In the genomic region with DNA sequence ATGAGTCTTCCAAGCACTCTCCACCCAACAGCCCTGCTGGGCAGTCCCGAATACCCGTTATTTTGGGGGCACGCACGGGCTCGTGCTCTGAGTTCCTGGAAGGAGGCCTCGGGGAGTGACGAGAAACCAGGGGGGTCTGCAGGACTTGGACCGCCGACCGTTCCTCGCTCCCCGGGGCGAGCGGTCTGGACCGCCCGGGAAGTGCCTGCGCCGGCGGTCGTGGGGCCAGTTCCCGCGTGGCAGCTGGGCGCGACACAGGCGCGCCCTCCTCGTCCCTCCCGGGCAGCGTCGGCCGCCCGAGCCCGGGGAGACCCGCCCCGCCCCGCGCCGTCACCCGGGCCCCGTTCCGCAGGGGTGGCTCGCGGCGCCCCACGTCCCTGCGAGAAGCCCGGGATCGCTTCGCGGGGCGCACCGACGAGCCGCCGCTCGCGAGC, we compare ENCODE assay signal across 8 cellular contexts. TPM values are rescaled to one million over a fixed set of nuclear protein-coding genes. Genes with fewer than 3 reads are reported as not detected.
DNase-seq lines count a peak whose midpoint lies in the region; ATAC-seq and TF ChIP-seq lines count a peak whose summit lies in the region.

No MANE protein-coding gene starts in this region.

- WGBS in gastroesophageal sphincter (ENCODE audit: low coverage in 1 of 2), 2 donors, result 0% methylated on average over 3 to 5 of the region's 57 CpGs

- H3K27ac ChIP-seq in gastroesophageal sphincter, result peak overlapping the region; percentile 80 to 98 (median 96)
- H3K27ac ChIP-seq in neutrophil, result peak overlapping the region; percentile 98

- H3K27me3 ChIP-seq in Caco-2 (replicated peaks; ENCODE audit: control insufficient read depth, insufficient read depth, low read length) (no peaks in the 10 kb centered on the region; the same call in 1 of the 2 replicates), gastroesophageal sphincter (no peaks in the 10 kb centered on the region), neutrophil (no peaks in the 10 kb centered on the region)

- no peak for TF ChIP-seq CTCF in Caco-2 (IDR thresholded peaks at IDR 0.05; ENCODE audit: insufficient read depth in 1 of 2, low read depth in 1 of 2, low read length in 1 of 2, severe bottlenecking in 1 of 2, unreplicated experiment in 1 of 2)
- TF ChIP-seq CTCF in activated CD8-positive, alpha-beta T cell treated with anti-CD3 and anti-CD28 coated beads for 36 hours (IDR thresholded peaks at IDR 0.05), result no peak
- TF ChIP-seq CTCF in gastroesophageal sphincter (IDR thresholded peaks at IDR 0.05), result peak in 1 of 4 experiments; percentile 13
- TF ChIP-seq CTCF in neutrophil (IDR thresholded peaks at IDR 0.05), result no peak

- H3K4me3 ChIP-seq in Caco-2 (ENCODE audit: low read depth, low read length) (peak overlapping the region; percentile 45), gastroesophageal sphincter (peak overlapping the region; percentile 63 to 79), neutrophil (ENCODE audit: low read depth in 1 of 2, low read length in 1 of 2) (peak overlapping the region; percentile 84 to 86)

- POLR2A ChIA-PET in Caco-2 (lab: Charles Lee), result interaction anchor here (0.6 to 1.1 kb wide), 2 partner anchors 46 to 112 kb away, joined by 3 to 6 read pairs; a partner anchor contains a TSS
- POLR2A ChIA-PET in activated CD8-positive, alpha-beta T cell treated with anti-CD3 and anti-CD28 coated beads for 36 hours (lab: Charles Lee), result interaction anchor here (1.5 kb wide), 1 partner anchor 10 kb away, joined by 3 read pairs; no protein-coding TSS in a partner anchor

- CTCF ChIA-PET in Caco-2 (lab: Charles Lee), result interaction anchor here (0.8 kb wide), 1 partner anchor 112 kb away, joined by 3 read pairs; a partner anchor contains a TSS
- CTCF ChIA-PET in activated CD8-positive, alpha-beta T cell treated with anti-CD3 and anti-CD28 coated beads for 36 hours (lab: Charles Lee), result interaction anchor here (0.8 kb wide), 1 partner anchor 435 kb away, joined by 3 read pairs; no protein-coding TSS in a partner anchor

- intact Hi-C loops in Caco-2 (cut with micrococcal nuclease; ENCODE audit: unreplicated experiment), result loop anchor here (2.0 kb wide), 1 partner anchor 54 kb away; no protein-coding TSS in a partner anchor
- intact Hi-C loops in activated CD8-positive, alpha-beta T cell treated with anti-CD3 and anti-CD28 coated beads for 36 hours (cut with micrococcal nuclease), result no loop called here

- H3K36me3 ChIP-seq in Caco-2 (ENCODE audit: control insufficient read depth, insufficient read depth, low read length), result no peaks in the 10 kb centered on the region
- no peaks in the 10 kb centered on the region for H3K36me3 ChIP-seq in gastroesophageal sphincter
- H3K36me3 ChIP-seq in neutrophil, result no peaks in the 10 kb centered on the region

- TF ChIP-seq POLR2A in gastroesophageal sphincter (IDR thresholded peaks at IDR 0.05), result no peak

- peak overlapping the region; percentile 54 for H3K4me3 Mint-ChIP-seq in Caco-2 (ENCODE audit: unreplicated experiment)
- peak overlapping the region; percentile 69 for H3K4me3 Mint-ChIP-seq in activated CD8-positive, alpha-beta T cell treated with anti-CD3 and anti-CD28 coated beads for 36 hours

- no peaks in the 10 kb centered on the region for H3K9me3 Mint-ChIP-seq in Caco-2 (ENCODE audit: unreplicated experiment)
- no peaks in the 10 kb centered on the region for H3K9me3 Mint-ChIP-seq in activated CD8-positive, alpha-beta T cell treated with anti-CD3 and anti-CD28 coated beads for 36 hours

- H3K9me3 ChIP-seq in Caco-2, result no peaks in the 10 kb centered on the region
- H3K9me3 ChIP-seq in gastroesophageal sphincter, result no peaks in the 10 kb centered on the region
- H3K9me3 ChIP-seq in neutrophil, result no peaks in the 10 kb centered on the region

- H3K36me3 Mint-ChIP-seq in Caco-2 (ENCODE audit: insufficient read depth, unreplicated experiment), result no peaks in the 10 kb centered on the region
- H3K36me3 Mint-ChIP-seq in activated CD8-positive, alpha-beta T cell treated with anti-CD3 and anti-CD28 coated beads for 36 hours (ENCODE audit: low read depth), result peaks cover 2% of the 10 kb centered on the region

- DNase-seq in Caco-2 (no peak), HuH-7.5 (ENCODE audit: low spot score) (no peak), NCI-H2196 (lab: John Stamatoyannopoulos, UW; ENCODE audit: unreplicated experiment) (no peak)
- DNase-seq in activated CD8-positive, alpha-beta T cell treated with anti-CD3 and anti-CD28 coated beads for 36 hours, result no peak

- ATAC-seq in GM19463 (IDR thresholded peaks at IDR 0.05; ENCODE audit: unreplicated experiment) (peak; percentile 42), HG03558 (IDR thresholded peaks at IDR 0.05; ENCODE audit: extremely low read depth, unreplicated experiment) (peak; percentile 26), gastroesophageal sphincter (peak; percentile 83)
- ATAC-seq in activated CD8-positive, alpha-beta T cell treated with anti-CD3 and anti-CD28 coated beads for 36 hours, result peak; percentile 60

- BruUV-seq in Caco-2 (replicated peaks; lab: Mats Ljungman, UMichigan), result no TSS peak

- H3K27me3 Mint-ChIP-seq in Caco-2 (ENCODE audit: insufficient read depth, unreplicated experiment), result peaks cover 7% of the 10 kb centered on the region
- H3K27me3 Mint-ChIP-seq in activated CD8-positive, alpha-beta T cell treated with anti-CD3 and anti-CD28 coated beads for 36 hours, result peaks cover 58% of the 10 kb centered on the region

- no peak overlapping the region for H3K27ac Mint-ChIP-seq in Caco-2 (ENCODE audit: unreplicated experiment)
- H3K27ac Mint-ChIP-seq in activated CD8-positive, alpha-beta T cell treated with anti-CD3 and anti-CD28 coated beads for 36 hours, result no peak overlapping the region

- no peak for TF ChIP-seq EP300 in gastroesophageal sphincter (IDR thresholded peaks at IDR 0.05)

- H3K4me1 ChIP-seq in Caco-2, result no peaks in the 10 kb centered on the region
- H3K4me1 ChIP-seq in gastroesophageal sphincter, result peaks cover 27 to 54% (median 30%) of the 10 kb centered on the region in 3 donors
- peaks cover 25 to 27% of the 10 kb centered on the region in 2 experiments for H3K4me1 ChIP-seq in neutrophil (ENCODE audit: control insufficient read depth in 1 of 2, insufficient read depth in 1 of 2, low read depth in 1 of 2, low read length in 1 of 2)

- peaks cover 10% of the 10 kb centered on the region for H3K4me1 Mint-ChIP-seq in Caco-2 (ENCODE audit: low read depth, unreplicated experiment)
- H3K4me1 Mint-ChIP-seq in activated CD8-positive, alpha-beta T cell treated with anti-CD3 and anti-CD28 coated beads for 36 hours (ENCODE audit: low read depth), result peaks cover 8% of the 10 kb centered on the region

RNA-seq across cellular contexts. Expression of a gene that starts 0.4 kb away (rescaled TPM):
- total RNA-seq in Caco-2 (2022), result 3.6 and 5.1 TPM in 2 replicates
- total RNA-seq in activated CD8-positive, alpha-beta T cell treated with anti-CD3 and anti-CD28 coated beads for 36 hours, result 1 to 10 TPM; 1.1 to 1.3 TPM
- total RNA-seq in gastroesophageal sphincter, result 100 to 1,000 TPM in 1 of 4 donors, 10 to 100 TPM in 3; 74.2 to 158 (median 82.1) TPM

Comparison
In these comparisons a context has a peak if more than half of its experiments do, and no peak if none do; other contexts are left out.
1. ATAC-seq: peak in every context shown above with its lines; median percentile 83 in gastroesophageal sphincter; 60 in activated CD8-positive, alpha-beta T cell treated with anti-CD3 and anti-CD28 coated beads for 36 hours; 42 in GM19463; 26 in HG03558.
2. RNA of a gene that starts 0.4 kb away (total RNA-seq): 74.2 to 158 TPM in gastroesophageal sphincter; 3.6 to 5.1 TPM in Caco-2 and 1.1 to 1.3 TPM in activated CD8-positive, alpha-beta T cell treated with anti-CD3 and anti-CD28 coated beads for 36 hours; every median in the first group is over 10 times any median in the second.
3. Peak in every context shown above with its lines, with median percentiles within 50 percentile points of each other: H3K4me3 ChIP-seq.